Comparison of ENCODE assay signal across 17 cellular contexts in the genomic region with DNA sequence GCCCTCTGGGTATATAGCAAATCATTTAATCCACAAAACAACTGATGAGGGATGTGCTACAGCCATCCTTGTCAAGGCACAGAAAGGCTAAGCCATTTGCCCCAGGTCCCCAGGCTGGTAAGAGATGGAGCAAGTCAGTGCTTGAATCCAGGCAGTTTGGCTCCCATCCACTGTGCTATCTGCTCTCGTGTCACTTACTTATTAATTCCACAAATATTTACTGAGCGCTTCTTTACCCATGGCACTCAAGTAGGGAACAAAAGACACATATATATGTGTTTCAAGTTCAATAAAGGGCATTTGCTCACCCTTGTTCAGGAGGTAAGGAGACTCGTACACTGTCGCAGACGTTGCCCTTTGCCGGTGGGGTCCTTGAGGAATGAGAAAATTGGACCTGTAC. TPM values are rescaled to one million over a fixed set of nuclear protein-coding genes. Genes with fewer than 3 reads are reported as not detected.
DNase-seq lines count a peak whose midpoint lies in the region; ATAC-seq and TF ChIP-seq lines count a peak whose summit lies in the region.
"Had no signal": no experiment of that assay in that cellular context is flagged by ENCODE, and none has a peak within 500 bp of the region (broad histone marks: within the 10 kb centered on the region; RNA-seq: fewer than 3 reads in every experiment).

No MANE protein-coding gene starts in this region.

- TF ChIP-seq POLR2A in gastroesophageal sphincter (IDR thresholded peaks at IDR 0.05): no peak

- no peaks in the 10 kb centered on the region for H3K9me3 Mint-ChIP-seq in activated CD4-positive, alpha-beta T cell treated with anti-CD3 and anti-CD28 coated beads for 36 hours (ENCODE audit: low read depth)
- no peaks in the 10 kb centered on the region for H3K9me3 Mint-ChIP-seq in activated CD4-positive, alpha-beta T cell treated with anti-CD3 and anti-CD28 coated beads, Interleukin-2, amount 10 ng/mL, durations not matched to agents 24 days and 14 days
- H3K9me3 Mint-ChIP-seq: HFFc6 had no signal

- H3K79me2 ChIP-seq in smooth muscle cell (ENCODE audit: low read depth): no peaks in the 10 kb centered on the region

- ATAC-seq in activated CD4-positive, alpha-beta T cell treated with anti-CD3 and anti-CD28 coated beads for 36 hours: no peak
- ATAC-seq in gastroesophageal sphincter (no peak), GM21529 (IDR thresholded peaks at IDR 0.05; ENCODE audit: unreplicated experiment) (no peak)

- H3K4me1 ChIP-seq in gastroesophageal sphincter: peaks cover 2 to 91% (median 23%) of the 10 kb centered on the region in 3 donors
- peaks cover 10% of the 10 kb centered on the region for H3K4me1 ChIP-seq in smooth muscle cell (ENCODE audit: low read depth)
- H3K4me1 ChIP-seq: thyroid gland had no signal

- peaks cover 19% of the 10 kb centered on the region for H3K36me3 Mint-ChIP-seq in activated CD4-positive, alpha-beta T cell treated with anti-CD3 and anti-CD28 coated beads for 36 hours (ENCODE audit: low read depth)
- peaks cover 47% of the 10 kb centered on the region for H3K36me3 Mint-ChIP-seq in activated CD4-positive, alpha-beta T cell treated with anti-CD3 and anti-CD28 coated beads, Interleukin-2, amount 10 ng/mL, durations not matched to agents 24 days and 14 days (ENCODE audit: low read depth)

- no peak overlapping the region for H3K4me3 ChIP-seq in gastroesophageal sphincter
- no peak overlapping the region for H3K4me3 ChIP-seq in smooth muscle cell
- H3K4me3 ChIP-seq: lower lobe of right lung, thyroid gland had no signal

- DNase-seq in activated CD4-positive, alpha-beta T cell treated with anti-CD3 and anti-CD28 coated beads for 36 hours: no peak
- DNase-seq in activated CD4-positive, alpha-beta T cell treated with anti-CD3 and anti-CD28 coated beads, Interleukin-2, amount 10 ng/mL, durations not matched to agents 24 days and 14 days: no peak
- DNase-seq in RWPE1 (ENCODE audit: low spot score) (no peak), smooth muscle cell (lab: John Stamatoyannopoulos, UW; ENCODE audit: unreplicated experiment) (no peak), anterior cingulate cortex (lab: John Stamatoyannopoulos, UW) (no peak), DMS153 treated with DMSO at 0.1 percent for 48 hours (lab: John Stamatoyannopoulos, UW; ENCODE audit: unreplicated experiment) (no peak)
- DNase-seq: ACHN, activated gamma-delta T cell treated with Interleukin-2 at 50 U/mL for 16 hours, DMS153, HFFc6, hippocampal formation, thyroid gland had no signal

- H2AFZ ChIP-seq in smooth muscle cell (ENCODE audit: low read depth): no peak overlapping the region

- H3K27me3 ChIP-seq in gastroesophageal sphincter (no peaks in the 10 kb centered on the region), smooth muscle cell (ENCODE audit: low read depth) (no peaks in the 10 kb centered on the region)
- H3K27me3 ChIP-seq: thyroid gland had no signal

- intact Hi-C loops in activated CD4-positive, alpha-beta T cell treated with anti-CD3 and anti-CD28 coated beads for 36 hours (cut with DNase I, micrococcal nuclease): no loop called here
- intact Hi-C loops in activated CD4-positive, alpha-beta T cell treated with anti-CD3 and anti-CD28 coated beads, Interleukin-2, amount 10 ng/mL, durations not matched to agents 24 days and 14 days (cut with micrococcal nuclease): no loop called here

- no peaks in the 10 kb centered on the region for H3K9me3 ChIP-seq in gastroesophageal sphincter
- H3K9me3 ChIP-seq in smooth muscle cell (replicated peaks; ENCODE audit: low read depth): no peaks in the 10 kb centered on the region
- H3K9me3 ChIP-seq: lower lobe of right lung, thyroid gland had no signal

- H4K20me1 ChIP-seq in smooth muscle cell (ENCODE audit: low read depth): no peaks in the 10 kb centered on the region

- no peaks in the 10 kb centered on the region for H3K27me3 Mint-ChIP-seq in activated CD4-positive, alpha-beta T cell treated with anti-CD3 and anti-CD28 coated beads for 36 hours
- H3K27me3 Mint-ChIP-seq in activated CD4-positive, alpha-beta T cell treated with anti-CD3 and anti-CD28 coated beads, Interleukin-2, amount 10 ng/mL, durations not matched to agents 24 days and 14 days: no peaks in the 10 kb centered on the region

- no peaks in the 10 kb centered on the region for H3K36me3 ChIP-seq in gastroesophageal sphincter
- no peaks in the 10 kb centered on the region for H3K36me3 ChIP-seq in smooth muscle cell (ENCODE audit: low read depth)
- H3K36me3 ChIP-seq: thyroid gland had no signal

- peaks cover 12% of the 10 kb centered on the region for H3K4me1 Mint-ChIP-seq in activated CD4-positive, alpha-beta T cell treated with anti-CD3 and anti-CD28 coated beads for 36 hours
- peaks cover 9% of the 10 kb centered on the region for H3K4me1 Mint-ChIP-seq in activated CD4-positive, alpha-beta T cell treated with anti-CD3 and anti-CD28 coated beads, Interleukin-2, amount 10 ng/mL, durations not matched to agents 24 days and 14 days

- POLR2A ChIA-PET in activated CD4-positive, alpha-beta T cell treated with anti-CD3 and anti-CD28 coated beads for 36 hours (lab: Charles Lee): no interaction called here
- POLR2A ChIA-PET in RWPE1 (lab: Yijun Ruan, JAX; ENCODE audit: low non-redundant PET): no interaction called here

- CTCF ChIA-PET in activated CD4-positive, alpha-beta T cell treated with anti-CD3 and anti-CD28 coated beads for 36 hours (lab: Charles Lee): no interaction called here
- CTCF ChIA-PET in RWPE1 (lab: Yijun Ruan, JAX): no interaction called here

- H3K4me3 Mint-ChIP-seq in activated CD4-positive, alpha-beta T cell treated with anti-CD3 and anti-CD28 coated beads for 36 hours: no peak overlapping the region
- H3K4me3 Mint-ChIP-seq in activated CD4-positive, alpha-beta T cell treated with anti-CD3 and anti-CD28 coated beads, Interleukin-2, amount 10 ng/mL, durations not matched to agents 24 days and 14 days: no peak overlapping the region
- H3K4me3 Mint-ChIP-seq: HFFc6 had no signal

- WGBS in gastroesophageal sphincter (ENCODE audit: low coverage in 1 of 2), 2 donors: 69 to 80% methylated on average over 3 to 6 of the region's 6 CpGs
- 71% methylated on average over 6 of the region's 6 CpGs for WGBS in smooth muscle cell (ENCODE audit: low lambda C conversion rate)

- 0 out of 2 replicates have a peak overlapping the region, but pooled peaks have one; percentile 14 for H3K27ac ChIP-seq in RWPE1
- H3K27ac ChIP-seq in gastroesophageal sphincter: peak overlapping the region; percentile 13 to 83 (median 76)
- H3K27ac ChIP-seq in smooth muscle cell (ENCODE audit: low read depth): no peak overlapping the region
- H3K27ac ChIP-seq: thyroid gland had no signal

- TF ChIP-seq CTCF in RWPE1 (conservative IDR thresholded peaks at IDR 0.05; ENCODE audit: low read depth): no peak
- no peak for TF ChIP-seq CTCF in gastroesophageal sphincter (IDR thresholded peaks at IDR 0.05)
- TF ChIP-seq CTCF in smooth muscle cell (IDR thresholded peaks at IDR 0.05; ENCODE audit: borderline replicate concordance, insufficient read depth, poor library complexity, severe bottlenecking): no peak

- H3F3A ChIP-seq in smooth muscle cell (ENCODE audit: low read depth): no peaks in the 10 kb centered on the region

- H3K27ac Mint-ChIP-seq in activated CD4-positive, alpha-beta T cell treated with anti-CD3 and anti-CD28 coated beads for 36 hours: peak overlapping the region; percentile 42
- no peak overlapping the region for H3K27ac Mint-ChIP-seq in activated CD4-positive, alpha-beta T cell treated with anti-CD3 and anti-CD28 coated beads, Interleukin-2, amount 10 ng/mL, durations not matched to agents 24 days and 14 days
- H3K27ac Mint-ChIP-seq: HFFc6 had no signal

- peak overlapping the region; percentile 57 for H3K4me2 ChIP-seq in smooth muscle cell

- H3K9ac ChIP-seq in smooth muscle cell (ENCODE audit: low read depth): no peak overlapping the region

- no peak for TF ChIP-seq EP300 in gastroesophageal sphincter (IDR thresholded peaks at IDR 0.05)

RNA-seq across cellular contexts. Expression of a gene that starts 38.6 kb away (rescaled TPM):
- 10 to 100 TPM; 22.3 to 23.0 TPM for total RNA-seq in activated CD4-positive, alpha-beta T cell treated with anti-CD3 and anti-CD28 coated beads for 36 hours
- 39.3 and 41.8 TPM in 2 replicates for total RNA-seq in activated CD4-positive, alpha-beta T cell treated with anti-CD3 and anti-CD28 coated beads, Interleukin-2, amount 10 ng/mL, durations not matched to agents 24 days and 14 days
- 100 to 1,000 TPM in 1 of 4 donors, 10 to 100 TPM in 3; 83.7 to 127 (median 95.8) TPM for total RNA-seq in gastroesophageal sphincter
- 250 and 264 TPM in 2 replicates for total RNA-seq in smooth muscle cell
- polyA plus RNA-seq in smooth muscle cell: 276 and 303 TPM in 2 replicates

RNA-seq across cellular contexts. Expression of a gene that starts 53.2 kb away (rescaled TPM):
- total RNA-seq in activated CD4-positive, alpha-beta T cell treated with anti-CD3 and anti-CD28 coated beads for 36 hours: 10 to 100 TPM; 59.9 to 62.0 TPM
- total RNA-seq in activated CD4-positive, alpha-beta T cell treated with anti-CD3 and anti-CD28 coated beads, Interleukin-2, amount 10 ng/mL, durations not matched to agents 24 days and 14 days: 74.7 and 81.0 TPM in 2 replicates
- 10 to 100 TPM; 14.5 to 20.6 (median 17.3) TPM for total RNA-seq in gastroesophageal sphincter
- 0.27 TPM in 1 of 2 replicates, not detected in the other for total RNA-seq in smooth muscle cell
- 0.40 TPM in 1 of 2 replicates, not detected in the other for polyA plus RNA-seq in smooth muscle cell
- total RNA-seq: epithelial cell of proximal tubule, HFFc6, NCI-H460 had no signal

Comparison
In these comparisons a context has a peak if more than half of its experiments do, and no peak if none do; other contexts are left out.
1. RNA of a gene that starts 53.2 kb away (total RNA-seq): 74.7 to 81.0 TPM in activated CD4-positive, alpha-beta T cell treated with anti-CD3 and anti-CD28 coated beads, Interleukin-2, amount 10 ng/mL, durations not matched to agents 24 days and 14 days, 59.9 to 62.0 TPM in activated CD4-positive, alpha-beta T cell treated with anti-CD3 and anti-CD28 coated beads for 36 hours and 14.5 to 20.6 TPM in gastroesophageal sphincter; 0.27 TPM in smooth muscle cell; every median in the first group is over 10 times any median in the second.